Comparison of ENCODE assay signal across 21 cellular contexts in genomic region chr4:18840499-18840898, GRCh38.
"Had no signal": no experiment of that assay in that cellular context is flagged by ENCODE, and none has a peak within 500 bp of the region (broad histone marks: within the 10 kb centered on the region; RNA-seq: fewer than 3 reads in every experiment).

No MANE protein-coding gene starts in this region.

- H3K27me3 Mint-ChIP-seq: dendritic cell treated with granulocyte-macrophage colony-stimulating factor and Interleukin-4, amounts not matched to agents 40 ng/mL and 50 ng/mL, for 4 days; naive B cell; progenitor cell of endocrine pancreas had no signal

- H3K36me3 ChIP-seq: pancreas, suprapubic skin, thyroid gland, upper lobe of right lung, vagina had no signal

- H3K4me3 Mint-ChIP-seq: dendritic cell treated with granulocyte-macrophage colony-stimulating factor and Interleukin-4, amounts not matched to agents 40 ng/mL and 50 ng/mL, for 4 days; naive B cell; nephron progenitor cell; stimulated activated effector memory CD8-positive, alpha-beta T cell treated with anti-CD3 and anti-CD28 coated beads, Interleukin-12 subunit alpha, Interleukin-12 subunit beta, amount 100 ng/mL, for 72 hours had no signal

- H3K27ac ChIP-seq: hepatocyte, pancreas, suprapubic skin, thyroid gland, upper lobe of right lung, vagina had no signal

- H3K4me3 ChIP-seq: hepatocyte, pancreas, smooth muscle cell, suprapubic skin, thyroid gland, upper lobe of right lung, vagina had no signal

- H3K4me1 Mint-ChIP-seq: naive B cell; stimulated activated effector memory CD8-positive, alpha-beta T cell treated with anti-CD3 and anti-CD28 coated beads, Interleukin-12 subunit alpha, Interleukin-12 subunit beta, amount 100 ng/mL, for 72 hours had no signal

- H3K36me3 Mint-ChIP-seq: naive B cell; stimulated activated effector memory CD8-positive, alpha-beta T cell treated with anti-CD3 and anti-CD28 coated beads, Interleukin-12 subunit alpha, Interleukin-12 subunit beta, amount 100 ng/mL, for 72 hours had no signal

- H3K9me3 ChIP-seq: pancreas, thyroid gland, upper lobe of right lung, vagina had no signal

- H3K27ac Mint-ChIP-seq: dendritic cell treated with granulocyte-macrophage colony-stimulating factor and Interleukin-4, amounts not matched to agents 40 ng/mL and 50 ng/mL, for 4 days; naive B cell; nephron progenitor cell; progenitor cell of endocrine pancreas; stimulated activated effector memory CD8-positive, alpha-beta T cell treated with anti-CD3 and anti-CD28 coated beads, Interleukin-12 subunit alpha, Interleukin-12 subunit beta, amount 100 ng/mL, for 72 hours had no signal

- DNase-seq: foreskin melanocyte; head of caudate nucleus; left colon; left ventricle myocardium superior; mesendoderm; naive B cell; nephron progenitor cell; pancreas; right cardiac atrium; stimulated activated CD4-positive, alpha-beta T cell treated with anti-CD3 and anti-CD28 coated beads, Interleukin-4, amount 100 ng/mL, for 1 hour; stimulated activated CD8-positive, alpha-beta memory T cell treated with anti-CD3 and anti-CD28 coated beads, Interleukin-4, amount 100 ng/mL, for 48 hours; stimulated activated naive CD8-positive, alpha-beta T cell treated with anti-CD3 and anti-CD28 coated beads, Interleukin-15, Interleukin-2, amounts not matched to agents 100 U/mL and 50 U/mL, for 24 hours; thyroid gland; upper lobe of right lung had no signal

- H3K27me3 ChIP-seq: hepatocyte, pancreas, suprapubic skin, thyroid gland, upper lobe of right lung, vagina had no signal

- H3K4me1 ChIP-seq: pancreas, suprapubic skin, thyroid gland, upper lobe of right lung, vagina had no signal
